18 cellular contexts compared by ENCODE assay signal in genomic region chr6:9896806-9897205, GRCh38.
"Had no signal": no experiment of that assay in that cellular context is flagged by ENCODE, and none has a peak within 500 bp of the region (broad histone marks: within the 10 kb centered on the region; RNA-seq: fewer than 3 reads in every experiment).

No MANE protein-coding gene starts in this region.

- H3K27ac ChIP-seq: dorsolateral prefrontal cortex, parathyroid adenoma had no signal

- H3K79me2 ChIP-seq: parathyroid adenoma had no signal

- ATAC-seq: activated CD4-positive, alpha-beta T cell treated with anti-CD3 and anti-CD28 coated beads for 36 hours; left lobe of liver; sciatic nerve; WTC11 had no signal

- DNase-seq: activated CD4-positive, alpha-beta T cell treated with anti-CD3 and anti-CD28 coated beads for 36 hours; activated CD4-positive, alpha-beta T cell treated with anti-CD3 and anti-CD28 coated beads, Interleukin-2, amount 50 U/mL, for 48 hours; activated gamma-delta T cell treated with Interleukin-2 at 50 U/mL for 16 hours; activated T-cell treated with anti-CD3 and anti-CD28 coated beads for 4 hours; amniotic stem cell; dorsolateral prefrontal cortex; endodermal cell; erythroblast; hypothalamus; kidney; midbrain; stimulated activated naive CD4-positive, alpha-beta T cell had no signal

- H3K9ac ChIP-seq: parathyroid adenoma had no signal

- H3K4me2 ChIP-seq: smooth muscle cell had no signal

- H3K4me3 ChIP-seq: dorsolateral prefrontal cortex, lung, smooth muscle cell had no signal

- H3K4me1 ChIP-seq: parathyroid adenoma had no signal

- H3K27me3 ChIP-seq: dorsolateral prefrontal cortex had no signal
